Comparison of ENCODE assay signal across 27 cellular contexts in the genomic region with DNA sequence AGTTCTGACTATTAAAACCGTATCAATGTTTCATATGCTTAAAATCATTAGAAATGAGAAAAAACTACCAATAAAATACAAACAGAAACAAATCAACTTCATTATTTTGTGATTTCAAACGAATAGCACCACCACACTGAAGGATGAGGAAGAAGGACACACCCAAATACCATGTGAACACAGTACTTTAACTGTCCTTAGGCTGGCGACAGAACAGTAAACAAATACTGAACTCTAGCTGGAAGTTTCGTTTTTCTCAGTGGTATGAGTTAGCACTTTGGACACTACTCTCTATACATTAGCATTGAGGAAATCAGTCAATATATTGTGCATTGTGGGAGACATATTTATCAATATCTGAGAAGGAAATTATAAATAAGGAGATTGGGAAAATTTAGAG.
"Had no signal": no experiment of that assay in that cellular context is flagged by ENCODE, and none has a peak within 500 bp of the region (broad histone marks: within the 10 kb centered on the region; RNA-seq: fewer than 3 reads in every experiment).

No MANE protein-coding gene starts in this region.

- DNase-seq: activated CD4-positive, alpha-beta T cell treated with anti-CD3 and anti-CD28 coated beads for 48 hours; activated CD4-positive, alpha-beta T cell treated with anti-CD3 and anti-CD28 coated beads, Interleukin-2, amount 50 U/mL, for 48 hours; activated CD8-positive, alpha-beta memory T cell treated with anti-CD3 and anti-CD28 coated beads for 24 hours; activated effector memory CD4-positive, alpha-beta T cell treated with Interleukin-2 at 50 U/mL for 16 hours; activated naive CD4-positive, alpha-beta T cell treated with Interleukin-2 at 50 U/mL for 16 hours; anterior cingulate cortex; effector CD8-positive, alpha-beta T cell; hippocampal formation; left cardiac atrium; naive thymus-derived CD4-positive, alpha-beta T cell; nucleus accumbens; spleen; stimulated activated naive CD8-positive, alpha-beta T cell treated with anti-CD3 and anti-CD28 coated beads, Interleukin-15, Interleukin-2, amounts not matched to agents 100 U/mL and 50 U/mL, for 24 hours; T-helper 9 cell; testis; trophoblast cell had no signal

- H3K27me3 ChIP-seq: right atrium auricular region, testis, vagina had no signal

- FAIRE-seq: bronchial epithelial cell, frontal cortex, keratinocyte, TTC549 had no signal

- H3K36me3 ChIP-seq: right atrium auricular region, spleen, vagina had no signal

- H3K9me3 Mint-ChIP-seq: central memory CD8-positive, alpha-beta T cell; mesothelial cell of epicardium; T-helper 1 cell treated with Interleukin-12 subunit alpha and Interleukin-12 subunit beta and Interleukin-4 antibody, amounts not matched to agents 30 μg/mL and 1 μg/mL, for 36 hours had no signal

- H3K4me3 ChIP-seq: right atrium auricular region, spleen, testis, vagina had no signal

- H3K27ac ChIP-seq: right atrium auricular region, spleen, testis, vagina, VCaP had no signal

- ATAC-seq: left cardiac atrium; naive thymus-derived CD4-positive, alpha-beta T cell; stimulated activated naive CD8-positive, alpha-beta T cell treated with anti-CD3 and anti-CD28 coated beads, Interleukin-15, Interleukin-2, amounts not matched to agents 100 U/mL and 50 U/mL, for 24 hours had no signal

- H3K4me3 Mint-ChIP-seq: activated naive CD8-positive, alpha-beta T cell; central memory CD8-positive, alpha-beta T cell; mesothelial cell of epicardium; naive thymus-derived CD4-positive, alpha-beta T cell; T-helper 1 cell treated with Interleukin-12 subunit alpha and Interleukin-12 subunit beta and Interleukin-4 antibody, amounts not matched to agents 30 μg/mL and 1 μg/mL, for 36 hours had no signal

- H3K9me3 ChIP-seq: right atrium auricular region, spleen, testis, vagina had no signal

- H3K4me1 ChIP-seq: right atrium auricular region, spleen, testis, vagina had no signal

- H3K27ac Mint-ChIP-seq: activated naive CD8-positive, alpha-beta T cell; mesothelial cell of epicardium; T-helper 1 cell treated with Interleukin-12 subunit alpha and Interleukin-12 subunit beta and Interleukin-4 antibody, amounts not matched to agents 30 μg/mL and 1 μg/mL, for 36 hours had no signal

- H3K4me1 Mint-ChIP-seq: central memory CD8-positive, alpha-beta T cell; naive thymus-derived CD4-positive, alpha-beta T cell had no signal

- H3K36me3 Mint-ChIP-seq: activated naive CD8-positive, alpha-beta T cell; mesothelial cell of epicardium had no signal
